Comparison of ENCODE assay signal across 1 cellular context in the genomic region with DNA sequence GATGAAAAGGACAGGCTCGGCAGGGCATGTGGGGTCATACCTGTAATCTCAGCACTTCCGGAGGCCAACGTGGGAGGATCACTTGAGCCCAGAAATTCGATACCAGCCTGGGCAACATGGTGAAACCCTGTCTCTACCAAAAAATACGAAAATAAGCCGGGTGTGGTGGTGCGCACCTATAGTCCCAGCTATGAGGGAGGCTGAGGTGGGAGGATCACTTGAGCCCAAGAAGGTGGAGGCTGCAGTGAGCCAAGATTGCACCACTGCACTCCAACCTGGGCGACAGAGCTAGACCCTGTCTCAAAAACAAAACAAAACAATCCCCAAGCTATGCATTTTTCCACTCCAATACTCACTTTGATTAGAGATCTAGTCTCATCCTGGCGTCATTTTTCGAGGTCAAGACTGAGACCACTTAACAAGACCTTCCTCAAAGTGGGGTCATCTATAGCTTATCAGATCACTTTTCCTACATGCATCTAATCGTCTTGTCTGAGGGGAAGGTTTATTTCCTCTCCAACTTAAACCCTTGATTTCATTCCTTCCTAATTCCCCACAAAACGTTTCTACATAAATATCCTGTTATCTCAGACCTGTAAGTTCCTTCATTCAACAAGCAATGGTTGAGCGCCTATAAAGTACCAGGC.
TF ChIP-seq lines count a peak whose summit lies in the region.

No MANE protein-coding gene starts in this region.

TF ChIP-seq in liver, 16 proteins besides CTCF, POLR2A, EP300 and RAD21 (continued from another document):
- TF ChIP-seq HNF4A (conservative IDR thresholded peaks at IDR 0.05), result no peak
- TF ChIP-seq HNF4G (IDR thresholded peaks at IDR 0.05), result no peak
- TF ChIP-seq NR2F2 (IDR thresholded peaks at IDR 0.05), result no peak
- no peak for TF ChIP-seq RXRA (IDR thresholded peaks at IDR 0.05)
- no peak for TF ChIP-seq JUND (IDR thresholded peaks at IDR 0.05)
- TF ChIP-seq GABPA (IDR thresholded peaks at IDR 0.05 in 1 of 2, conservative IDR thresholded peaks at IDR 0.05 in 1 of 2), result no peak
- no peak for TF ChIP-seq ATF3 (IDR thresholded peaks at IDR 0.05)
